ENCODE assay signal across 11 cellular contexts in the genomic region with DNA sequence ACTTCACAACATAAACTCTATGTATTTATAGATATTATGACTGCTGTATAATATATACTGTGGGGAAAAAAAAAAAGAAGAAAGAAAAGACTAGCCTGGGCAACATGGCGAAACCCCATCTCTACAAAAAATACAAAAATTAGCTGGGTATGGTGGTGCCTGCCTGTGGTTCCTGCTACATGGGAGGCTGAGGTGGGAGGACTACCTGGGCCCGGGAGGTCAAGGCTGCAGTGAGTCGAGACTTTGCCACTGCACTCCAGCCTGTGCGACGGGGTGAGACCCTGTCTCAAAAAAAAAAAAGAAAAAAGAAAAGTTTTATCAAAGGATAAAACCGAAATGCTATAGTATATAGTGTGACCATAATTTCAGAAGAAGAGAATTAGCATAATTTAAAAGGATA. TPM values are rescaled to one million over a fixed set of nuclear protein-coding genes. Genes with fewer than 3 reads are reported as not detected.
DNase-seq lines count a peak whose midpoint lies in the region; FAIRE-seq and TF ChIP-seq lines count a peak whose summit lies in the region.
"Had no signal": no experiment of that assay in that cellular context is flagged by ENCODE, and none has a peak within 500 bp of the region (broad histone marks: within the 10 kb centered on the region; RNA-seq: fewer than 3 reads in every experiment).

No MANE protein-coding gene starts in this region.

- H2AFZ ChIP-seq in keratinocyte (ENCODE audit: control insufficient read depth, low read length), result no peak overlapping the region

- FAIRE-seq in keratinocyte (lab: Jason Lieb, UNC), result no peak
- FAIRE-seq: RCC 7860 had no signal

- no peak overlapping the region for H3K9ac ChIP-seq in keratinocyte (ENCODE audit: control insufficient read depth, extremely low read depth, insufficient read depth, low read length)

- H3K4me1 Mint-ChIP-seq in activated CD4-positive, alpha-beta T cell treated with anti-CD3 and anti-CD28 coated beads, Interleukin-2, amount 10 ng/mL, durations not matched to agents 7 days and 5 days, result peaks cover 56% of the 10 kb centered on the region
- peaks cover 34% of the 10 kb centered on the region for H3K4me1 Mint-ChIP-seq in activated T-helper 2 cell treated with anti-CD3 and anti-CD28 coated beads, Interferon-gamma antibody, Interleukin-2, Interleukin-4, amounts not matched to agents 10 μg/mL and 5 μg/mL and 100 μg/mL, durations not matched to agents 14 hours and 24 hours and 36 hours (ENCODE audit: low read depth)

- TF ChIP-seq POLR2A in stomach (IDR thresholded peaks at IDR 0.05), result no peak

- TF ChIP-seq CTCF in keratinocyte (optimal IDR thresholded peaks at IDR 0.05 in 1 of 3, IDR thresholded peaks at IDR 0.05 in 1 of 3, conservative IDR thresholded peaks at IDR 0.05 in 1 of 3; ENCODE audit: extremely low read depth in 1 of 3, insufficient read depth in 2 of 3, low read length in 3 of 3) (no peak), stomach (IDR thresholded peaks at IDR 0.05) (no peak)

- no peaks in the 10 kb centered on the region for H3K9me1 ChIP-seq in keratinocyte (ENCODE audit: control insufficient read depth, extremely low read depth, insufficient read depth, low read length)

- H3K4me2 ChIP-seq in keratinocyte (ENCODE audit: control insufficient read depth, extremely low read depth, insufficient read depth, low read depth, low read length), result peak overlapping the region; percentile 89

- POLR2A ChIA-PET in activated CD4-positive, alpha-beta T cell treated with anti-CD3 and anti-CD28 coated beads, Interleukin-2, amount 10 ng/mL, durations not matched to agents 7 days and 5 days (lab: Charles Lee), result no interaction called here

- peak overlapping the region; percentile 41 for H3K4me3 Mint-ChIP-seq in activated CD4-positive, alpha-beta T cell treated with anti-CD3 and anti-CD28 coated beads, Interleukin-2, amount 10 ng/mL, durations not matched to agents 7 days and 5 days
- peak overlapping the region; percentile 39 for H3K4me3 Mint-ChIP-seq in activated T-helper 2 cell treated with anti-CD3 and anti-CD28 coated beads, Interferon-gamma antibody, Interleukin-2, Interleukin-4, amounts not matched to agents 10 μg/mL and 5 μg/mL and 100 μg/mL, durations not matched to agents 14 hours and 24 hours and 36 hours (ENCODE audit: low read depth)

- H3K27me3 ChIP-seq in keratinocyte (ENCODE audit: control insufficient read depth, extremely low read depth, insufficient read depth, low read length), result no peaks in the 10 kb centered on the region
- H3K27me3 ChIP-seq in stomach, result no peaks in the 10 kb centered on the region

- no peaks in the 10 kb centered on the region for H3K27me3 Mint-ChIP-seq in activated CD4-positive, alpha-beta T cell treated with anti-CD3 and anti-CD28 coated beads, Interleukin-2, amount 10 ng/mL, durations not matched to agents 7 days and 5 days
- H3K27me3 Mint-ChIP-seq in activated T-helper 2 cell treated with anti-CD3 and anti-CD28 coated beads, Interferon-gamma antibody, Interleukin-2, Interleukin-4, amounts not matched to agents 10 μg/mL and 5 μg/mL and 100 μg/mL, durations not matched to agents 14 hours and 24 hours and 36 hours (ENCODE audit: low read depth), result peaks cover 2% of the 10 kb centered on the region

- intact Hi-C loops in activated T-helper 2 cell treated with anti-CD3 and anti-CD28 coated beads, Interferon-gamma antibody, Interleukin-2, Interleukin-4, amounts not matched to agents 10 μg/mL and 5 μg/mL and 100 μg/mL, durations not matched to agents 14 hours and 24 hours and 36 hours (cut with micrococcal nuclease), result loop anchor here (5.0 kb wide), 2 partner anchors 267 to 468 kb away; partner anchors contain the start of gene C1orf198
- intact Hi-C loops in stomach (cut with DNase I; ENCODE audit: low total_unique reads), result no loop called here

- H3K9me3 Mint-ChIP-seq in activated CD4-positive, alpha-beta T cell treated with anti-CD3 and anti-CD28 coated beads, Interleukin-2, amount 10 ng/mL, durations not matched to agents 7 days and 5 days, result no peaks in the 10 kb centered on the region
- no peaks in the 10 kb centered on the region for H3K9me3 Mint-ChIP-seq in activated T-helper 2 cell treated with anti-CD3 and anti-CD28 coated beads, Interferon-gamma antibody, Interleukin-2, Interleukin-4, amounts not matched to agents 10 μg/mL and 5 μg/mL and 100 μg/mL, durations not matched to agents 14 hours and 24 hours and 36 hours

- H3K27ac ChIP-seq in keratinocyte (ENCODE audit: control insufficient read depth, insufficient read depth, low read length), result no peak overlapping the region
- H3K27ac ChIP-seq in stomach, result no peak overlapping the region

- peaks cover 42% of the 10 kb centered on the region for H3K4me1 ChIP-seq in keratinocyte (ENCODE audit: control insufficient read depth, extremely low read depth, insufficient read depth, low read length)
- H3K4me1 ChIP-seq in stomach, result peaks cover 41 to 74% (median 64%) of the 10 kb centered on the region in 4 donors

- 86 to 90% (median 87%) methylated on average over 6 of the region's 6 CpGs for WGBS in stomach, 5 donors

- H3K4me3 ChIP-seq in keratinocyte (ENCODE audit: control insufficient read depth in 2 of 3, extremely low read depth in 1 of 3, insufficient read depth in 2 of 3, low read depth in 1 of 3, low read length in 3 of 3) (peak overlapping the region; percentile 18 to 90 (median 65)), stomach (peak overlapping the region; percentile 82 to 95 (median 90))

- no peak for DNase-seq in activated CD4-positive, alpha-beta T cell treated with anti-CD3 and anti-CD28 coated beads, Interleukin-2, amount 10 ng/mL, durations not matched to agents 7 days and 5 days
- DNase-seq in activated CD4-positive, alpha-beta T cell treated with anti-CD3 and anti-CD28 coated beads for 4 hours, result no peak
- no peak for DNase-seq in activated T-helper 2 cell treated with anti-CD3 and anti-CD28 coated beads, Interferon-gamma antibody, Interleukin-2, Interleukin-4, amounts not matched to agents 10 μg/mL and 5 μg/mL and 100 μg/mL, durations not matched to agents 14 hours and 24 hours and 36 hours (ENCODE audit: low spot score)
- no peak for DNase-seq in keratinocyte (ENCODE audit: low read depth, low spot score)
- DNase-seq in stomach, result no peak
- DNase-seq in occipital lobe (lab: John Stamatoyannopoulos, UW), result no peak
- no peak for DNase-seq in NCI-H1092 treated with DMSO at 0.1 percent for 48 hours (lab: John Stamatoyannopoulos, UW)
- DNase-seq in activated CD8-positive, alpha-beta memory T cell treated with anti-CD3 and anti-CD28 coated beads for 24 hours, result no peak
- DNase-seq: activated naive CD4-positive, alpha-beta T cell treated with anti-CD3 and anti-CD28 coated beads for 36 hours; left colon had no signal

- H3K9me3 ChIP-seq in keratinocyte (ENCODE audit: control insufficient read depth, low read depth, low read length) (no peaks in the 10 kb centered on the region), stomach (no peaks in the 10 kb centered on the region)

- dilution Hi-C loops in keratinocyte (cut with MboI; ENCODE audit: extremely low pct_ligation_motif_present, low sequenced_read_pairs), result no loop called here

- peaks cover 18% of the 10 kb centered on the region for H4K20me1 ChIP-seq in keratinocyte (ENCODE audit: control insufficient read depth, extremely low read depth, insufficient read depth, low read length)

- H3K36me3 ChIP-seq in keratinocyte (ENCODE audit: control insufficient read depth in 2 of 2, extremely low read depth in 1 of 2, insufficient read depth in 2 of 2, low read length in 2 of 2) (peaks cover 1 to 3% of the 10 kb centered on the region in 2 experiments), stomach (peaks cover 0 to 16% (median 12%) of the 10 kb centered on the region in 4 donors)

- no peak for TF ChIP-seq EP300 in stomach (IDR thresholded peaks at IDR 0.05)

- H3K36me3 Mint-ChIP-seq in activated CD4-positive, alpha-beta T cell treated with anti-CD3 and anti-CD28 coated beads, Interleukin-2, amount 10 ng/mL, durations not matched to agents 7 days and 5 days (ENCODE audit: low read depth), result peaks cover 44% of the 10 kb centered on the region
- peaks cover 38% of the 10 kb centered on the region for H3K36me3 Mint-ChIP-seq in activated T-helper 2 cell treated with anti-CD3 and anti-CD28 coated beads, Interferon-gamma antibody, Interleukin-2, Interleukin-4, amounts not matched to agents 10 μg/mL and 5 μg/mL and 100 μg/mL, durations not matched to agents 14 hours and 24 hours and 36 hours (ENCODE audit: low read depth)

- peaks cover 78% of the 10 kb centered on the region for H3K79me2 ChIP-seq in keratinocyte (ENCODE audit: control insufficient read depth, insufficient read depth, low read length)

- CTCF ChIA-PET in activated CD4-positive, alpha-beta T cell treated with anti-CD3 and anti-CD28 coated beads, Interleukin-2, amount 10 ng/mL, durations not matched to agents 7 days and 5 days (lab: Charles Lee), result interaction anchor here (1.0 to 1.8 kb wide), 3 partner anchors 20 to 693 kb away, joined by 3 read pairs; no protein-coding TSS in a partner anchor

- no peak overlapping the region for H3K27ac Mint-ChIP-seq in activated CD4-positive, alpha-beta T cell treated with anti-CD3 and anti-CD28 coated beads, Interleukin-2, amount 10 ng/mL, durations not matched to agents 7 days and 5 days
- no peak overlapping the region for H3K27ac Mint-ChIP-seq in activated T-helper 2 cell treated with anti-CD3 and anti-CD28 coated beads, Interferon-gamma antibody, Interleukin-2, Interleukin-4, amounts not matched to agents 10 μg/mL and 5 μg/mL and 100 μg/mL, durations not matched to agents 14 hours and 24 hours and 36 hours
- H3K27ac Mint-ChIP-seq: activated naive CD4-positive, alpha-beta T cell treated with anti-CD3 and anti-CD28 coated beads for 36 hours had no signal

RNA-seq across cellular contexts. Expression of gene EXOC8, which starts 2.7 kb away (rescaled TPM):
- total RNA-seq in activated CD4-positive, alpha-beta T cell treated with anti-CD3 and anti-CD28 coated beads, Interleukin-2, amount 10 ng/mL, durations not matched to agents 7 days and 5 days, result 10 to 100 TPM; 20.6 to 21.9 TPM
- 12.8 and 13.2 TPM in 2 replicates for total RNA-seq in activated T-helper 2 cell treated with anti-CD3 and anti-CD28 coated beads, Interferon-gamma antibody, Interleukin-2, Interleukin-4, amounts not matched to agents 10 μg/mL and 5 μg/mL and 100 μg/mL, durations not matched to agents 14 hours and 24 hours and 36 hours
- polyA plus RNA-seq in keratinocyte (6.0 to 7.1 TPM (median 6.9 TPM) in 3 replicates), stomach (1 to 10 TPM; 1.8 to 3.1 (median 2.4) TPM)
- polyA plus RNA-seq in keratinocyte (2011; ENCODE audit: low read depth), result 3.3 TPM
- polyA plus RNA-seq in keratinocyte (2011; cell fraction: cytosol; rRNA removed), result 2.4 and 3.7 TPM in 2 replicates
- 9.3 and 11.2 TPM in 2 replicates for polyA plus RNA-seq in keratinocyte (2011; cell fraction: nucleus; rRNA removed)
- 7.4 and 7.6 TPM in 2 replicates for polyA plus RNA-seq in keratinocyte (2012; ENCODE audit: low replicate concordance)
- polyA minus RNA-seq in keratinocyte, result 11.0 to 12.8 TPM (median 12.0 TPM) in 3 replicates
- 9.8 TPM for polyA minus RNA-seq in keratinocyte (2011; cell fraction: cytosol; rRNA and poly(A)+ RNA removed)
- polyA minus RNA-seq in keratinocyte (2011; cell fraction: nucleus; rRNA and poly(A)+ RNA removed), result 11.7 and 17.5 TPM in 2 replicates
- total RNA-seq in stomach (10 to 100 TPM in 3 of 5 donors, 1 to 10 TPM in 2; 6.7 to 21.8 (median 14.5) TPM), occipital lobe (46.2 TPM)

RNA-seq across cellular contexts. Expression of gene SPRTN, which starts 3.1 kb away (rescaled TPM):
- 10 to 100 TPM; 12.5 to 19.0 TPM for total RNA-seq in activated CD4-positive, alpha-beta T cell treated with anti-CD3 and anti-CD28 coated beads, Interleukin-2, amount 10 ng/mL, durations not matched to agents 7 days and 5 days
- 10.7 and 11.9 TPM in 2 replicates for total RNA-seq in activated T-helper 2 cell treated with anti-CD3 and anti-CD28 coated beads, Interferon-gamma antibody, Interleukin-2, Interleukin-4, amounts not matched to agents 10 μg/mL and 5 μg/mL and 100 μg/mL, durations not matched to agents 14 hours and 24 hours and 36 hours
- polyA plus RNA-seq in keratinocyte (15.7 to 17.4 TPM (median 16.8 TPM) in 3 replicates), stomach (1 to 10 TPM; 3.2 to 4.3 (median 3.9) TPM)
- 25.1 TPM for polyA plus RNA-seq in keratinocyte (2011; ENCODE audit: low read depth)
- polyA plus RNA-seq in keratinocyte (2011; cell fraction: cytosol; rRNA removed), result 9.7 and 14.1 TPM in 2 replicates
- polyA plus RNA-seq in keratinocyte (2011; cell fraction: nucleus; rRNA removed), result 19.2 and 21.0 TPM in 2 replicates
- polyA plus RNA-seq in keratinocyte (2012; ENCODE audit: low replicate concordance), result 6.5 and 15.9 TPM in 2 replicates
- 17.3 to 33.2 TPM (median 22.5 TPM) in 3 replicates for polyA minus RNA-seq in keratinocyte
- 24.4 TPM for polyA minus RNA-seq in keratinocyte (2011; cell fraction: cytosol; rRNA and poly(A)+ RNA removed)
- 18.4 and 26.7 TPM in 2 replicates for polyA minus RNA-seq in keratinocyte (2011; cell fraction: nucleus; rRNA and poly(A)+ RNA removed)
- total RNA-seq in stomach (10 to 100 TPM; 11.6 to 62.5 (median 25.8) TPM), occipital lobe (15.9 TPM)
